ENCODE assay signal across 9 cellular contexts in genomic region chr2:231057590-231057989, GRCh38. TPM values are rescaled to one million over a fixed set of nuclear protein-coding genes. Genes with fewer than 3 reads are reported as not detected.
A peak's percentile ranks its signal among the peaks of the same experiment; 100 is the strongest.
DNase-seq lines count a peak whose midpoint lies in the region; FAIRE-seq and TF ChIP-seq lines count a peak whose summit lies in the region.
"Had no signal": no experiment of that assay in that cellular context is flagged by ENCODE, and none has a peak within 500 bp of the region (broad histone marks: within the 10 kb centered on the region; RNA-seq: fewer than 3 reads in every experiment).

No MANE protein-coding gene starts in this region.

- H3K4me1 ChIP-seq in A673 (ENCODE audit: insufficient read depth, low read length, poor library complexity, severe bottlenecking) (peaks cover 22% of the 10 kb centered on the region), HUES48 (ENCODE audit: control insufficient read depth, insufficient read depth, low read length) (peaks cover 7% of the 10 kb centered on the region)

- H3K9me3 ChIP-seq in A673 (ENCODE audit: low read depth, low read length, poor library complexity, severe bottlenecking) (no peaks in the 10 kb centered on the region), HUES48 (ENCODE audit: control insufficient read depth, insufficient read depth, low read length) (no peaks in the 10 kb centered on the region)

- peak overlapping the region; percentile 97 for H3K9ac ChIP-seq in HUES48 (ENCODE audit: low read depth, low read length)

- H3K27me3 ChIP-seq in A673 (replicated peaks; ENCODE audit: insufficient read depth, low read depth, low read length, poor library complexity): no peaks in the 10 kb centered on the region
- peaks cover 15% of the 10 kb centered on the region for H3K27me3 ChIP-seq in HUES48 (ENCODE audit: control insufficient read depth, insufficient read depth, low read length)
- no peaks in the 10 kb centered on the region for H3K27me3 ChIP-seq in brain microvascular endothelial cell (replicated peaks)

- peaks cover 26% of the 10 kb centered on the region for H3K4me1 Mint-ChIP-seq in mesothelial cell of epicardium

- CTCF ChIA-PET in A673 (lab: Charles Lee): no interaction called here

- no peaks in the 10 kb centered on the region for H3K9me3 Mint-ChIP-seq in mesothelial cell of epicardium

- FAIRE-seq in frontal cortex (lab: Jason Lieb, UNC): no peak

- peak overlapping the region; percentile 88 for H3K27ac Mint-ChIP-seq in mesothelial cell of epicardium

- DNase-seq in A673 (ENCODE audit: low spot score) (no peak), brain microvascular endothelial cell (no peak), mesothelial cell of epicardium (ENCODE audit: low spot score in 2 of 2, unreplicated experiment in 2 of 2) (no peak), superior temporal gyrus (ENCODE audit: extremely low spot score) (no peak), frontal cortex (ENCODE audit: low spot score in 2 of 2) (no peak), HK-2 (ENCODE audit: unreplicated experiment) (no peak)
- no peak for DNase-seq in stimulated activated CD4-positive, alpha-beta T cell treated with anti-CD3 and anti-CD28 coated beads, Interleukin-2, amount 100 ng/mL, for 48 hours
- DNase-seq: cerebellar nuclear complex had no signal

- no peak for TF ChIP-seq CTCF in A673 (conservative IDR thresholded peaks at IDR 0.05; ENCODE audit: low read depth, low read length)
- no peak for TF ChIP-seq CTCF in brain microvascular endothelial cell (IDR thresholded peaks at IDR 0.05; ENCODE audit: low read depth, low read length, missing control alignments)
- no peak for TF ChIP-seq CTCF in mesothelial cell of epicardium (IDR thresholded peaks at IDR 0.05; ENCODE audit: unreplicated experiment)

- H3K27ac ChIP-seq in A673 (ENCODE audit: low read depth, low read length, poor library complexity, severe bottlenecking) (peak overlapping the region; percentile 98), HUES48 (ENCODE audit: low read depth, low read length) (peak overlapping the region; percentile 96), brain microvascular endothelial cell (peak overlapping the region; percentile 96)

- no peaks in the 10 kb centered on the region for H3K27me3 Mint-ChIP-seq in mesothelial cell of epicardium (ENCODE audit: low read depth)

- in situ Hi-C loops in brain microvascular endothelial cell (cut with HindIII; ENCODE audit: low pct_ligation_motif_present, low sequenced_read_pairs): no loop called here

- BruUV-seq in A673 (replicated peaks; lab: Mats Ljungman, UMichigan): no TSS peak

- intact Hi-C loops in A673 (cut with micrococcal nuclease; ENCODE audit: unreplicated experiment): no loop called here

- POLR2A ChIA-PET in A673 (lab: Charles Lee; ENCODE audit: low non-redundant PET): no interaction called here

- H3K4me3 ChIP-seq in A673 (ENCODE audit: low read depth, low read length, poor library complexity, severe bottlenecking): peak overlapping the region; percentile 99
- H3K4me3 ChIP-seq in HUES48 (ENCODE audit: low read depth, low read length): peak overlapping the region; percentile 91
- peak overlapping the region; percentile 97 for H3K4me3 ChIP-seq in brain microvascular endothelial cell (ENCODE audit: low read depth, low read length)

- H3K36me3 ChIP-seq in A673 (ENCODE audit: insufficient read depth, low read length, poor library complexity, severe bottlenecking): peaks cover 16% of the 10 kb centered on the region
- H3K36me3 ChIP-seq in HUES48 (ENCODE audit: control insufficient read depth, insufficient read depth, low read length): peaks cover 20% of the 10 kb centered on the region
- peaks cover 6% of the 10 kb centered on the region for H3K36me3 ChIP-seq in brain microvascular endothelial cell (replicated peaks)

- H3K36me3 Mint-ChIP-seq in mesothelial cell of epicardium: peaks cover 4% of the 10 kb centered on the region

- peak overlapping the region; percentile 98 for H3K4me3 Mint-ChIP-seq in mesothelial cell of epicardium

RNA-seq across cellular contexts. Expression of gene PSMD1, which starts 0.9 kb away (rescaled TPM):
- 230 and 245 TPM in 2 replicates for total RNA-seq in A673 (2021)
- total RNA-seq in mesothelial cell of epicardium: 78.9 to 83.6 TPM (median 83.3 TPM) in 3 replicates
- total RNA-seq in frontal cortex: 116 TPM

RNA-seq across cellular contexts. Expression of gene C2orf72, which starts 20.3 kb away (rescaled TPM):
- total RNA-seq in A673 (2021): not detected in 2 replicates
- 0.76 to 0.78 TPM (median 0.77 TPM) in 3 replicates for total RNA-seq in mesothelial cell of epicardium
- total RNA-seq in frontal cortex: 27.7 TPM

Comparison
In these comparisons a context has a peak if more than half of its experiments do, and no peak if none do; other contexts are left out.
1. RNA of gene C2orf72, which starts 20.3 kb away (total RNA-seq): 27.7 TPM in frontal cortex (single experiment); 0.76 to 0.78 TPM in mesothelial cell of epicardium and not detected in A673; every median in the first group is over 10 times any median in the second.
2. Peak in every context shown above with its lines, with median percentiles within 50 percentile points of each other: H3K27ac ChIP-seq and H3K4me3 ChIP-seq.